9 cellular contexts compared by ENCODE assay signal in the genomic region with DNA sequence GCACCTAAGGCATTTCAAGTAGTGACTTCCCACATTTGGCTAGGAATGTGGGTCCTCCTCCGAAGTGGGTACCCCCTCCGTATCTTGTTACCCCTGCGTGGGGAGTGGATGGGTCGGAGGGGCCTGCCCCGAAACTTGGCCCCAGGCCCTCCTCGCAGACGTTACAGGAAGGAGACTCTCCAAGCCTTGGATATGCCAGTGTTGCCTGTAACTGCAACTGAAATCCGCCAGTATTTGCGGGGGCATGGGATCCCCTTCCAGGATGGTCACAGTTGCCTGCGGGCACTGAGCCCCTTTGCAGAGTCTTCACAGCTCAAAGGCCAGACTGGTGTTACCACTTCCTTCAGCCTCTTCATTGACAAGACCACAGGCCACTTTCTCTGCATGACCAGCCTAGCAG. TPM values are rescaled to one million over a fixed set of nuclear protein-coding genes. Genes with fewer than 3 reads are reported as not detected.
DNase-seq lines count a peak whose midpoint lies in the region; ATAC-seq and TF ChIP-seq lines count a peak whose summit lies in the region.
"Had no signal": no experiment of that assay in that cellular context is flagged by ENCODE, and none has a peak within 500 bp of the region (broad histone marks: within the 10 kb centered on the region; RNA-seq: fewer than 3 reads in every experiment).

No MANE protein-coding gene starts in this region.

- H2BK5ac ChIP-seq in trophoblast cell (ENCODE audit: low read depth, low read length, poor library complexity) = no peak overlapping the region

- 77% methylated on average over 9 of the region's 10 CpGs for WGBS in esophagus muscularis mucosa
- no CpG with 5 or more reads among the region's 10 CpGs for WGBS in trophoblast cell (ENCODE audit: extremely low coverage, insufficient coverage, insufficient read length)

- H3K9me3 ChIP-seq in DOHH2 (ENCODE audit: control insufficient read depth, insufficient read depth, low read length) = no peaks in the 10 kb centered on the region
- H3K9me3 ChIP-seq in Peyer's patch = no peaks in the 10 kb centered on the region
- H3K9me3 ChIP-seq in esophagus muscularis mucosa = no peaks in the 10 kb centered on the region
- H3K9me3 ChIP-seq in trophoblast cell (ENCODE audit: insufficient read depth, low read depth, low read length) = no peaks in the 10 kb centered on the region

- TF ChIP-seq POLR2A in Peyer's patch (IDR thresholded peaks at IDR 0.05) = no peak
- TF ChIP-seq POLR2A in esophagus muscularis mucosa (IDR thresholded peaks at IDR 0.05; ENCODE audit: low read depth) = no peak

- H4K20me1 ChIP-seq in DOHH2 (ENCODE audit: control insufficient read depth, insufficient read depth, low read depth, low read length) = peaks cover 6% of the 10 kb centered on the region; the same call in 1 of the 2 replicates

- H3K14ac ChIP-seq in trophoblast cell (ENCODE audit: low read length) = no peak overlapping the region

- TF ChIP-seq CTCF in DOHH2 (IDR thresholded peaks at IDR 0.05; ENCODE audit: low read depth, low read length, poor library complexity, severe bottlenecking) (no peak), Peyer's patch (IDR thresholded peaks at IDR 0.05) (no peak), esophagus muscularis mucosa (IDR thresholded peaks at IDR 0.05) (no peak)

- peak overlapping the region; percentile 100 for H4K8ac ChIP-seq in trophoblast cell (ENCODE audit: low read depth, low read length)

- ATAC-seq in left colon = no peak

- H3K23ac ChIP-seq in trophoblast cell (ENCODE audit: low read length) = no peak overlapping the region

- no peaks in the 10 kb centered on the region for H3K9me2 ChIP-seq in DOHH2 (replicated peaks; ENCODE audit: control insufficient read depth, low read length)

- H3K36me3 ChIP-seq in DOHH2 (ENCODE audit: control insufficient read depth, low read length) (peaks cover 43% of the 10 kb centered on the region), Peyer's patch (peaks cover 0 to 22% (median 0%) of the 10 kb centered on the region in 3 donors), esophagus muscularis mucosa (peaks cover 15 to 63% (median 50%) of the 10 kb centered on the region in 4 donors), trophoblast cell (ENCODE audit: control insufficient read depth in 1 of 2, insufficient read depth in 2 of 2, low read length in 2 of 2) (peaks cover 31 to 43% of the 10 kb centered on the region in 2 experiments)

- H3K27me3 ChIP-seq in DOHH2 (ENCODE audit: control insufficient read depth, low read length) = no peaks in the 10 kb centered on the region
- no peaks in the 10 kb centered on the region for H3K27me3 ChIP-seq in Peyer's patch
- no peaks in the 10 kb centered on the region for H3K27me3 ChIP-seq in esophagus muscularis mucosa
- no peaks in the 10 kb centered on the region for H3K27me3 ChIP-seq in trophoblast cell (ENCODE audit: insufficient read depth, low read length)

- peak overlapping the region; percentile 44 for H3K9ac ChIP-seq in trophoblast cell (ENCODE audit: low read length)

- no peak overlapping the region for H2BK120ac ChIP-seq in trophoblast cell (ENCODE audit: insufficient read depth, low read length, poor library complexity)

- DNase-seq in Peyer's patch (no peak), esophagus muscularis mucosa (ENCODE audit: extremely low spot score) (no peak), trophoblast cell (no peak), caudate nucleus (lab: John Stamatoyannopoulos, UW) (no peak), Ammon's horn (ENCODE audit: low spot score) (no peak), hypothalamus (lab: John Stamatoyannopoulos, UW) (no peak), left colon (no peak)
- DNase-seq: stimulated activated CD4-positive, alpha-beta T cell treated with anti-CD3 and anti-CD28 coated beads, Interleukin-4, amount 100 ng/mL, for 1 hour had no signal

- peaks cover 60% of the 10 kb centered on the region for H3K79me2 ChIP-seq in DOHH2 (ENCODE audit: control insufficient read depth, low read length)
- H3K79me2 ChIP-seq in trophoblast cell (ENCODE audit: control insufficient read depth, insufficient read depth, low read length, poor library complexity) = peaks cover 6% of the 10 kb centered on the region

- TF ChIP-seq EP300 in esophagus muscularis mucosa (IDR thresholded peaks at IDR 0.05) = no peak

- no peak overlapping the region for H3K18ac ChIP-seq in trophoblast cell (ENCODE audit: low read length)

- H4K91ac ChIP-seq in trophoblast cell (ENCODE audit: low read depth, low read length) = no peak overlapping the region

- intact Hi-C loops in esophagus muscularis mucosa (cut with DNase I) = loop anchor here (5.0 kb wide), 1 partner anchor 39 kb away; no protein-coding TSS in a partner anchor
- intact Hi-C loops in left colon (cut with DNase I, micrococcal nuclease) = no loop called here

- no peak overlapping the region for H4K12ac ChIP-seq in trophoblast cell (ENCODE audit: low read depth, low read length)

- H3K4me1 ChIP-seq in DOHH2 (ENCODE audit: control insufficient read depth, low read length) (peaks cover 28% of the 10 kb centered on the region), Peyer's patch (peaks cover 0 to 24% (median 16%) of the 10 kb centered on the region in 4 donors), esophagus muscularis mucosa (peaks cover 22 to 51% (median 38%) of the 10 kb centered on the region in 4 donors), trophoblast cell (ENCODE audit: control insufficient read depth in 1 of 2, insufficient read depth in 2 of 2, low read length in 2 of 2) (peaks cover 9 to 10% of the 10 kb centered on the region in 2 experiments)

- H2AK5ac ChIP-seq in trophoblast cell (ENCODE audit: low read length) = no peak overlapping the region

- H3K4me2 ChIP-seq in DOHH2 (ENCODE audit: low read length) = peak overlapping the region; percentile 84
- peak overlapping the region; percentile 82 for H3K4me2 ChIP-seq in trophoblast cell (ENCODE audit: low read length)

- no peak overlapping the region for H2AFZ ChIP-seq in trophoblast cell (ENCODE audit: insufficient read depth, low read length, poor library complexity)

- peaks cover 2% of the 10 kb centered on the region; the same call in 1 of the 2 replicates for H3F3A ChIP-seq in DOHH2 (ENCODE audit: control insufficient read depth, insufficient read depth)

- no peak overlapping the region for H3K27ac ChIP-seq in DOHH2 (ENCODE audit: low read depth, low read length)
- no peak overlapping the region for H3K27ac ChIP-seq in Peyer's patch
- no peak overlapping the region for H3K27ac ChIP-seq in esophagus muscularis mucosa (replicated peaks in 1 of 4)
- no peak overlapping the region for H3K27ac ChIP-seq in trophoblast cell (ENCODE audit: low read depth, low read length)
- no peak overlapping the region for H3K27ac ChIP-seq in caudate nucleus (ENCODE audit: low read depth, low read length)

- H3K79me1 ChIP-seq in trophoblast cell (ENCODE audit: low read length) = peaks cover 5% of the 10 kb centered on the region

- H2BK12ac ChIP-seq in trophoblast cell (ENCODE audit: low read length) = no peak overlapping the region

- peak overlapping the region; percentile 22 for H3K4ac ChIP-seq in trophoblast cell (ENCODE audit: low read depth, low read length)

- H3K4me3 ChIP-seq in DOHH2 (ENCODE audit: low read length) (peak overlapping the region; percentile 82), Peyer's patch (peak overlapping the region; percentile 87 to 92 (median 91)), esophagus muscularis mucosa (peak overlapping the region; percentile 76 to 92 (median 90)), trophoblast cell (ENCODE audit: low read depth, low read length) (peak overlapping the region; percentile 99)

RNA-seq across cellular contexts. Expression of a gene that starts 0.8 kb away (rescaled TPM):
- total RNA-seq in Peyer's patch = 10 to 100 TPM in 1 of 4 donors, 1 to 10 TPM in 3; 3.8 to 18.2 (median 4.4) TPM
- total RNA-seq in esophagus muscularis mucosa = 10 to 100 TPM in 2 of 4 donors, 1 to 10 TPM in 2; 3.7 to 11.1 (median 9.0) TPM
- 5.5 TPM in 2 replicates for polyA plus RNA-seq in trophoblast cell (2013)
- total RNA-seq in left colon = 1 to 10 TPM; 3.7 to 5.8 TPM

RNA-seq across cellular contexts. Expression of a gene that starts 0.9 kb away (rescaled TPM):
- 10 to 100 TPM; 40.5 to 85.5 (median 61.7) TPM for total RNA-seq in Peyer's patch
- total RNA-seq in esophagus muscularis mucosa = 10 to 100 TPM; 54.4 to 98.8 (median 82.4) TPM
- polyA plus RNA-seq in trophoblast cell (2013) = 65.6 and 67.6 TPM in 2 replicates
- total RNA-seq in left colon = 10 to 100 TPM; 66.9 to 69.3 TPM

RNA-seq across cellular contexts. Expression of a gene that starts 11.4 kb away (rescaled TPM):
- 10 to 100 TPM; 28.0 to 57.4 (median 47.1) TPM for total RNA-seq in Peyer's patch
- 100 to 1,000 TPM in 3 of 4 donors, 10 to 100 TPM in 1; 90.5 to 209 (median 162) TPM for total RNA-seq in esophagus muscularis mucosa
- polyA plus RNA-seq in trophoblast cell (2013) = 57.1 and 58.4 TPM in 2 replicates
- total RNA-seq in left colon = 10 to 100 TPM; 28.7 to 33.9 TPM

RNA-seq across cellular contexts. Expression of a gene that starts 18.9 kb away (rescaled TPM):
- total RNA-seq in Peyer's patch (100 to 1,000 TPM in 3 of 4 donors, 10 to 100 TPM in 1; 16.5 to 233 (median 185) TPM), esophagus muscularis mucosa (1 to 10 TPM in 3 of 4 donors, under 1 TPM in 1; 0.66 to 2.5 (median 1.4) TPM), left colon (100 to 1,000 TPM; 108 to 170 TPM)
- 4.7 and 5.3 TPM in 2 replicates for polyA plus RNA-seq in trophoblast cell (2013)

RNA-seq across cellular contexts. Expression of a gene that starts 42.8 kb away (rescaled TPM):
- 10 to 100 TPM in 3 of 4 donors, under 1 TPM in 1; 0.83 to 58.7 (median 51.3) TPM for total RNA-seq in Peyer's patch
- under 1 TPM; under 0.01 to 0.75 (median 0.39) TPM for total RNA-seq in esophagus muscularis mucosa
- 0.68 and 0.79 TPM in 2 replicates for polyA plus RNA-seq in trophoblast cell (2013)
- total RNA-seq in left colon = under 1 TPM; 0.21 to 0.78 TPM
